7 cellular contexts compared by ENCODE assay signal in the genomic region with DNA sequence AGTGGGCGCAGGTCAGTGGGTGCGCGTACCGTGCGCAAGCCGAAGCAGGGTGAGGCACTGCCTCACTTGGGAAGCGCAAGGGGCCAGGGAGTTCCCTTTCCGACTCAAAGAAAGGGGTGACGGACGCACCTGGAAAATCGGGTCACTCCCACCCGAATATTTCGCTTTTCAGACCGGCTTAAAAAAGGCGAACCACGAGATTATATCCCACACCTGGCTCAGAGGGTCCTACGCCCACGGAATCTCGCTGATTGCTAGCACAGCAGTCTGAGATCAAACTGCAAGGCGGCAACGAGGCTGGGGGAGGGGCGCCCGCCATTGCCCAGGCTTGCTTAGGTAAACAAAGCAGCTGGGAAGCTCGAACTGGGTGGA.
DNase-seq lines count a peak whose midpoint lies in the region; TF ChIP-seq lines count a peak whose summit lies in the region.
"Not testable (repeated sequence)": the region's sequence is repeated elsewhere in the genome, so short reads cannot be mapped to it uniquely, and the experiment has no call there.

No MANE protein-coding gene starts in this region.

- peak overlapping the region; percentile 66 for H3K9ac ChIP-seq in mesendoderm (ENCODE audit: low read length)
- H3K9ac ChIP-seq in trophoblast cell (ENCODE audit: low read length), result peak overlapping the region; percentile 83

- H3K79me2 ChIP-seq in hepatocyte, result peaks cover 22% of the 10 kb centered on the region
- H3K79me2 ChIP-seq in mesendoderm (ENCODE audit: control insufficient read depth, insufficient read depth, low read length); trophoblast cell (ENCODE audit: control insufficient read depth, insufficient read depth, low read length, poor library complexity): not testable (repeated sequence)

- H3K9me3 ChIP-seq in hepatocyte (ENCODE audit: low read depth); trophoblast cell (ENCODE audit: insufficient read depth, low read depth, low read length): not testable (repeated sequence)

- not testable (repeated sequence) for H3K4me1 ChIP-seq in hepatocyte (ENCODE audit: insufficient read depth); mesendoderm (ENCODE audit: control insufficient read depth, low read depth, low read length); trophoblast cell (ENCODE audit: control insufficient read depth in 1 of 2, insufficient read depth in 2 of 2, low read length in 2 of 2)

- not testable (repeated sequence) for H4K5ac ChIP-seq in mesendoderm (ENCODE audit: low read length)

- H3K4me3 ChIP-seq in H7 (ENCODE audit: insufficient read depth, low read depth, low read length) (peak overlapping the region; percentile 46), brain microvascular endothelial cell (ENCODE audit: low read depth, low read length) (peak overlapping the region; percentile 9), epithelial cell of esophagus (ENCODE audit: low read length) (peak overlapping the region; percentile 27), trophoblast cell (ENCODE audit: low read depth, low read length) (peak overlapping the region; percentile 73)
- not testable (repeated sequence) for H3K4me3 ChIP-seq in hepatocyte; mesendoderm (ENCODE audit: low read length)

- H3K4me2 ChIP-seq in hepatocyte, result peak overlapping the region; percentile 58
- H3K4me2 ChIP-seq in mesendoderm (ENCODE audit: low read length), result not testable (repeated sequence)
- H3K4me2 ChIP-seq in trophoblast cell (ENCODE audit: low read length), result peak overlapping the region; percentile 65

- not testable (repeated sequence) for H2BK15ac ChIP-seq in mesendoderm (replicated peaks; ENCODE audit: low read depth)

- not testable (repeated sequence) for H2AFZ ChIP-seq in hepatocyte
- H2AFZ ChIP-seq in trophoblast cell (ENCODE audit: insufficient read depth, low read length, poor library complexity), result peak overlapping the region; percentile 45

- H3K36me3 ChIP-seq in H7 (replicated peaks; ENCODE audit: control insufficient read depth, insufficient read depth, low read length); brain microvascular endothelial cell (replicated peaks); hepatocyte (replicated peaks; ENCODE audit: insufficient read depth, low read depth); mesendoderm (ENCODE audit: control insufficient read depth, insufficient read depth, low read length); trophoblast cell (ENCODE audit: control insufficient read depth in 1 of 2, insufficient read depth in 2 of 2, low read length in 2 of 2): not testable (repeated sequence)

- CTCF ChIA-PET in RWPE1 (lab: Yijun Ruan, JAX), result not testable (repeated sequence)

- not testable (repeated sequence) for H2BK120ac ChIP-seq in mesendoderm (ENCODE audit: low read depth, low read length)
- H2BK120ac ChIP-seq in trophoblast cell (ENCODE audit: insufficient read depth, low read length, poor library complexity), result peak overlapping the region; percentile 76

- DNase-seq in H7; RWPE1 (ENCODE audit: low spot score); brain microvascular endothelial cell; epithelial cell of esophagus (ENCODE audit: low read depth); hepatocyte (ENCODE audit: low spot score); mesendoderm; trophoblast cell: not testable (repeated sequence)

- not testable (repeated sequence) for H4K20me1 ChIP-seq in hepatocyte (ENCODE audit: insufficient read depth, poor library complexity, severe bottlenecking)

- not testable (repeated sequence) for H2BK5ac ChIP-seq in mesendoderm (ENCODE audit: low read length)
- H2BK5ac ChIP-seq in trophoblast cell (ENCODE audit: low read depth, low read length, poor library complexity), result peak overlapping the region; percentile 66

- peak overlapping the region; percentile 92 for H4K91ac ChIP-seq in trophoblast cell (ENCODE audit: low read depth, low read length)

- peak overlapping the region; percentile 80 for H3K18ac ChIP-seq in mesendoderm (ENCODE audit: low read length)
- H3K18ac ChIP-seq in trophoblast cell (ENCODE audit: low read length), result peak overlapping the region; percentile 88

- H3K9me2 ChIP-seq in hepatocyte (replicated peaks; ENCODE audit: insufficient read depth), result not testable (repeated sequence)

- H2AK5ac ChIP-seq in mesendoderm (ENCODE audit: low read length); trophoblast cell (ENCODE audit: low read length): not testable (repeated sequence)

- H3K4ac ChIP-seq in mesendoderm (ENCODE audit: low read depth, low read length), result peak overlapping the region; percentile 2
- not testable (repeated sequence) for H3K4ac ChIP-seq in trophoblast cell (ENCODE audit: low read depth, low read length)

- not testable (repeated sequence) for H3K79me1 ChIP-seq in mesendoderm (ENCODE audit: low read length); trophoblast cell (ENCODE audit: low read length)

- POLR2A ChIA-PET in RWPE1 (lab: Yijun Ruan, JAX; ENCODE audit: low non-redundant PET), result not testable (repeated sequence)

- H4K12ac ChIP-seq in trophoblast cell (ENCODE audit: low read depth, low read length), result peak overlapping the region; percentile 64

- H3K56ac ChIP-seq in mesendoderm (ENCODE audit: low read length), result peak overlapping the region; percentile 82

- H3K14ac ChIP-seq in trophoblast cell (ENCODE audit: low read length), result peak overlapping the region; percentile 89

- WGBS in hepatocyte (ENCODE audit: low lambda C conversion rate, missing lambda C conversion rate), result 43% methylated on average over 21 of the region's 24 CpGs
- no CpG with 5 or more reads among the region's 24 CpGs for WGBS in mesendoderm (ENCODE audit: extremely low coverage, insufficient coverage, low lambda C conversion rate)
- no CpG with 5 or more reads among the region's 24 CpGs for WGBS in trophoblast cell (ENCODE audit: extremely low coverage, insufficient coverage, insufficient read length)

- not testable (repeated sequence) for TF ChIP-seq CTCF in RWPE1 (conservative IDR thresholded peaks at IDR 0.05; ENCODE audit: low read depth); brain microvascular endothelial cell (IDR thresholded peaks at IDR 0.05; ENCODE audit: low read depth, low read length, missing control alignments); epithelial cell of esophagus (IDR thresholded peaks at IDR 0.05; ENCODE audit: insufficient read depth, low read depth, low read length, missing control alignments); hepatocyte (IDR thresholded peaks at IDR 0.05; ENCODE audit: poor library complexity)

- H3K27ac ChIP-seq in RWPE1, result peak overlapping the region; percentile 78
- not testable (repeated sequence) for H3K27ac ChIP-seq in brain microvascular endothelial cell; mesendoderm (ENCODE audit: low read depth, low read length); trophoblast cell (ENCODE audit: low read depth, low read length)
- H3K27ac ChIP-seq in hepatocyte, result peak overlapping the region; percentile 51

- not testable (repeated sequence) for H3K23ac ChIP-seq in mesendoderm (ENCODE audit: low read length); trophoblast cell (ENCODE audit: low read length)

- not testable (repeated sequence) for H4K8ac ChIP-seq in mesendoderm (ENCODE audit: low read depth, low read length)
- peak overlapping the region; percentile 91 for H4K8ac ChIP-seq in trophoblast cell (ENCODE audit: low read depth, low read length)

- H2BK12ac ChIP-seq in trophoblast cell (ENCODE audit: low read length), result not testable (repeated sequence)

- H3K27me3 ChIP-seq in H7 (ENCODE audit: control insufficient read depth, insufficient read depth, low read length); brain microvascular endothelial cell (replicated peaks); hepatocyte; mesendoderm (ENCODE audit: insufficient read depth, low read length, poor library complexity); trophoblast cell (ENCODE audit: insufficient read depth, low read length): not testable (repeated sequence)

- in situ Hi-C loops in brain microvascular endothelial cell (cut with HindIII; ENCODE audit: low pct_ligation_motif_present, low sequenced_read_pairs), result not testable (repeated sequence)
